In the genomic region with DNA sequence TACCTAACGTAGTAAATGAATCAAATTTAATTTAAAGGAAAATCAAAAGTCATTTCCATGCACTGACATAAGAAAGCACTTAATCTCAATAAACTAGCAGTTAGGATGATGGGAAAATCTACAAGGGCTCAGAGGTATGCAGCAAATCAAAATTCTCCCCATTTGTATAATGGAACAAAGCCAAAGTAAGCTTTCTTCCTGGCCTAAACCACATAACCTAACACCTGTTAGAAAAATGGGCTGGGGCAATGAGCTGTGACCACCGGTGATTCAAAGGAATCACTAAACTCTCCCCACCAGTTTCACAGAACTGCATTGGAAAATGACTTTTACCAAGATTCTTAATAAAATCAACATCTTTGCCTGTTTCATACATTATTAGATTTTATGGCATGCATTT, we compare ENCODE assay signal across 1 cellular context.
TF ChIP-seq lines count a peak whose summit lies in the region.

No MANE protein-coding gene starts in this region.

TF ChIP-seq in GM12878, 131 proteins besides CTCF, POLR2A, EP300 and RAD21 (continued from another document):
- TF ChIP-seq RUNX3 (IDR thresholded peaks at IDR 0.05; ENCODE audit: low read length) = peak; percentile 56; the same call in 1 of the 2 replicates
- TF ChIP-seq RFX5 (IDR thresholded peaks at IDR 0.05; ENCODE audit: low read depth, low read length) = no peak
- TF ChIP-seq ASH2L (IDR thresholded peaks at IDR 0.05; ENCODE audit: borderline replicate concordance, low read depth) = no peak
- TF ChIP-seq, protein P1, sequence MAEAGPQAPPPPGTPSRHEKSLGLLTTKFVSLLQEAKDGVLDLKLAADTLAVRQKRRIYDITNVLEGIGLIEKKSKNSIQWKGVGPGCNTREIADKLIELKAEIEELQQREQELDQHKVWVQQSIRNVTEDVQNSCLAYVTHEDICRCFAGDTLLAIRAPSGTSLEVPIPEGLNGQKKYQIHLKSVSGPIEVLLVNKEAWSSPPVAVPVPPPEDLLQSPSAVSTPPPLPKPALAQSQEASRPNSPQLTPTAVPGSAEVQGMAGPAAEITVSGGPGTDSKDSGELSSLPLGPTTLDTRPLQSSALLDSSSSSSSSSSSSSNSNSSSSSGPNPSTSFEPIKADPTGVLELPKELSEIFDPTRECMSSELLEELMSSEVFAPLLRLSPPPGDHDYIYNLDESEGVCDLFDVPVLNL (IDR thresholded peaks at IDR 0.05; ENCODE audit: low read depth, low read length) = no peak
- no peak for TF ChIP-seq CBX5 (IDR thresholded peaks at IDR 0.05; ENCODE audit: low read depth)
- TF ChIP-seq DPF2 (IDR thresholded peaks at IDR 0.05) = no peak
- no peak for TF ChIP-seq JUND (IDR thresholded peaks at IDR 0.05; ENCODE audit: low read depth, low read length)
- TF ChIP-seq, protein P2, sequence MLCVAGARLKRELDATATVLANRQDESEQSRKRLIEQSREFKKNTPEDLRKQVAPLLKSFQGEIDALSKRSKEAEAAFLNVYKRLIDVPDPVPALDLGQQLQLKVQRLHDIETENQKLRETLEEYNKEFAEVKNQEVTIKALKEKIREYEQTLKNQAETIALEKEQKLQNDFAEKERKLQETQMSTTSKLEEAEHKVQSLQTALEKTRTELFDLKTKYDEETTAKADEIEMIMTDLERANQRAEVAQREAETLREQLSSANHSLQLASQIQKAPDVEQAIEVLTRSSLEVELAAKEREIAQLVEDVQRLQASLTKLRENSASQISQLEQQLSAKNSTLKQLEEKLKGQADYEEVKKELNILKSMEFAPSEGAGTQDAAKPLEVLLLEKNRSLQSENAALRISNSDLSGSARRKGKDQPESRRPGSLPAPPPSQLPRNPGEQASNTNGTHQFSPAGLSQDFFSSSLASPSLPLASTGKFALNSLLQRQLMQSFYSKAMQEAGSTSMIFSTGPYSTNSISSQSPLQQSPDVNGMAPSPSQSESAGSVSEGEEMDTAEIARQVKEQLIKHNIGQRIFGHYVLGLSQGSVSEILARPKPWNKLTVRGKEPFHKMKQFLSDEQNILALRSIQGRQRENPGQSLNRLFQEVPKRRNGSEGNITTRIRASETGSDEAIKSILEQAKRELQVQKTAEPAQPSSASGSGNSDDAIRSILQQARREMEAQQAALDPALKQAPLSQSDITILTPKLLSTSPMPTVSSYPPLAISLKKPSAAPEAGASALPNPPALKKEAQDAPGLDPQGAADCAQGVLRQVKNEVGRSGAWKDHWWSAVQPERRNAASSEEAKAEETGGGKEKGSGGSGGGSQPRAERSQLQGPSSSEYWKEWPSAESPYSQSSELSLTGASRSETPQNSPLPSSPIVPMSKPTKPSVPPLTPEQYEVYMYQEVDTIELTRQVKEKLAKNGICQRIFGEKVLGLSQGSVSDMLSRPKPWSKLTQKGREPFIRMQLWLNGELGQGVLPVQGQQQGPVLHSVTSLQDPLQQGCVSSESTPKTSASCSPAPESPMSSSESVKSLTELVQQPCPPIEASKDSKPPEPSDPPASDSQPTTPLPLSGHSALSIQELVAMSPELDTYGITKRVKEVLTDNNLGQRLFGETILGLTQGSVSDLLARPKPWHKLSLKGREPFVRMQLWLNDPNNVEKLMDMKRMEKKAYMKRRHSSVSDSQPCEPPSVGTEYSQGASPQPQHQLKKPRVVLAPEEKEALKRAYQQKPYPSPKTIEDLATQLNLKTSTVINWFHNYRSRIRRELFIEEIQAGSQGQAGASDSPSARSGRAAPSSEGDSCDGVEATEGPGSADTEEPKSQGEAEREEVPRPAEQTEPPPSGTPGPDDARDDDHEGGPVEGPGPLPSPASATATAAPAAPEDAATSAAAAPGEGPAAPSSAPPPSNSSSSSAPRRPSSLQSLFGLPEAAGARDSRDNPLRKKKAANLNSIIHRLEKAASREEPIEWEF (IDR thresholded peaks at IDR 0.05; ENCODE audit: insufficient replicate concordance, low read depth, low read length) = no peak
- TF ChIP-seq IKZF1 (conservative IDR thresholded peaks at IDR 0.05) = 0 out of 2 replicates have a peak, but pooled peaks have one; percentile 19
TF ChIP-seq in GM12878: peak in this region for 3.
